Comparison of ENCODE assay signal across 19 cellular contexts in the genomic region with DNA sequence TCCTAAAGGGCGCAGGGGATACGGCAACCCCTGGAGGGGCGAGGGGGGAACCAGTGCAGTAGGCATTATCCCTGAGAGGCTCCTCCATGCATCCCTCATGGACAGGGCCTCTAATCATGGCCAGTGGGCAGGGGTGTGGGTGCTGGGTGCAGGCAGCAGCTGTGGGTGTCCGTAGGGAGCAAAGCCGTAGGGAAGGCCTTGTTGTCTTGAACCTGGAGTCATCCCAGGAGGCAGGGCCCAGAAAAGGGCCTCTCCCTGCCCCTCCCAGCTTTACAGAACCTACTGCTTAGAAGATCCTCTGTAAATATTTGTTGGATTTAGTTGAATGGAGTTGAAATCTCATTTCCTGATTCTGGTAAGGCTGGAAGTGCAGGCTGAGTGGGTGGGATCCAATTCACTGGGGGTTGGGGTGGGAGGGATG.
DNase-seq lines count a peak whose midpoint lies in the region; ATAC-seq, FAIRE-seq and TF ChIP-seq lines count a peak whose summit lies in the region.
"Had no signal": no experiment of that assay in that cellular context is flagged by ENCODE, and none has a peak within 500 bp of the region (broad histone marks: within the 10 kb centered on the region; RNA-seq: fewer than 3 reads in every experiment).

No MANE protein-coding gene starts in this region.

- no peak for TF ChIP-seq EP300 in A549 (IDR thresholded peaks at IDR 0.05)
- no peak for TF ChIP-seq EP300 in gastroesophageal sphincter (IDR thresholded peaks at IDR 0.05)

- H3K27ac ChIP-seq in A549 = peak overlapping the region; percentile 32 to 60; a peak in 5 of 6 replicates
- no peak overlapping the region for H3K27ac ChIP-seq in HEK293 (ENCODE audit: extremely low read depth, low read depth, low read length)
- H3K27ac ChIP-seq in coronary artery = no peak overlapping the region
- peak overlapping the region; percentile 88 to 95 for H3K27ac ChIP-seq in mucosa of rectum (ENCODE audit: low read depth in 2 of 2, low read length in 2 of 2)
- no peak overlapping the region for H3K27ac ChIP-seq in gastroesophageal sphincter

- peak; percentile 55 to 63; a peak in 3 of 6 replicates for ATAC-seq in A549
- no peak for ATAC-seq in gastroesophageal sphincter
- ATAC-seq in GM19395 (IDR thresholded peaks at IDR 0.05; ENCODE audit: unreplicated experiment) = no peak
- ATAC-seq: activated naive CD8-positive, alpha-beta T cell treated with anti-CD3 and anti-CD28 coated beads, Interleukin-2, amount 50 U/mL, for 24 hours; activated T-cell treated with anti-CD3 and anti-CD28 coated beads, Interleukin-2, amount 50 U/mL, for 4 hours; stimulated activated naive CD8-positive, alpha-beta T cell treated with anti-CD3 and anti-CD28 coated beads, Interleukin-15, Interleukin-2, amounts not matched to agents 100 U/mL and 50 U/mL, for 24 hours had no signal

- H3K4me2 ChIP-seq in A549 = peak overlapping the region; percentile 29; the same call in 2 of the 3 replicates

- no peaks in the 10 kb centered on the region for H3K36me3 ChIP-seq in HEK293 (ENCODE audit: control insufficient read depth in 2 of 2, insufficient read depth in 1 of 2, low read length in 2 of 2)
- H3K36me3 ChIP-seq in mucosa of rectum (ENCODE audit: control insufficient read depth in 2 of 2, insufficient read depth in 2 of 2, low read length in 2 of 2) = no peaks in the 10 kb centered on the region
- H3K36me3 ChIP-seq in gastroesophageal sphincter = no peaks in the 10 kb centered on the region

- H3K9me3 ChIP-seq in A549 (peaks cover 3% of the 10 kb centered on the region; the same call in 1 of the 3 replicates), HEK293 (ENCODE audit: control insufficient read depth, insufficient read depth, low read depth, low read length) (no peaks in the 10 kb centered on the region), mucosa of rectum (ENCODE audit: control insufficient read depth in 2 of 2, low read length in 2 of 2) (peaks cover 0 to 3% of the 10 kb centered on the region in 2 donors), gastroesophageal sphincter (peaks cover 0 to 7% (median 0%) of the 10 kb centered on the region in 3 donors)

- H3K9ac ChIP-seq in mucosa of rectum (ENCODE audit: low read depth in 1 of 2, low read length in 2 of 2) = peak overlapping the region in 1 of 2 donors; percentile 41

- DNase-seq in A549 (ENCODE audit: low read depth in 1 of 2, low spot score in 1 of 2) (peak in 1 of 2 experiments; percentile 69), coronary artery (ENCODE audit: low spot score) (peak; percentile 52), NCI-H2081 (lab: John Stamatoyannopoulos, UW) (no peak), posterior vena cava (ENCODE audit: low spot score) (no peak)
- DNase-seq: activated naive CD8-positive, alpha-beta T cell treated with anti-CD3 and anti-CD28 coated beads, Interleukin-2, amount 50 U/mL, for 24 hours; activated T-cell treated with anti-CD3 and anti-CD28 coated beads, Interleukin-2, amount 50 U/mL, for 4 hours; COR-L47; GF-D8; NCI-H1436 treated with DMSO at 0.1 percent for 48 hours; NCI-H524; stimulated activated naive CD8-positive, alpha-beta T cell treated with anti-CD3 and anti-CD28 coated beads, Interleukin-15, Interleukin-2, amounts not matched to agents 100 U/mL and 50 U/mL, for 24 hours had no signal

- intact Hi-C loops in posterior vena cava (cut with DNase I) = no loop called here

- POLR2A ChIA-PET in A549 (lab: Yijun Ruan, JAX) (no interaction called here), HEK293 (lab: Yijun Ruan, JAX) (no interaction called here)

- TF ChIP-seq RAD21 in A549 (conservative IDR thresholded peaks at IDR 0.05 in 1 of 2, IDR thresholded peaks at IDR 0.05 in 1 of 2) = no peak

- H3K4me3 ChIP-seq in A549 (no peak overlapping the region), HEK293 (ENCODE audit: low read depth, low read length) (no peak overlapping the region), coronary artery (no peak overlapping the region), mucosa of rectum (ENCODE audit: low read length in 2 of 2) (no peak overlapping the region), gastroesophageal sphincter (no peak overlapping the region)

- CTCF ChIA-PET in A549 (lab: Yijun Ruan, JAX) (interaction anchor here (0.9 to 2.3 kb wide), 6 partner anchors 9 to 230 kb away, joined by 3 to 11 read pairs (median 4); no protein-coding TSS in a partner anchor), HEK293 (lab: Yijun Ruan, JAX) (interaction anchor here (0.6 kb wide), 1 partner anchor 29 kb away, joined by 3 read pairs; no protein-coding TSS in a partner anchor)

- H3K4me1 ChIP-seq in A549 = peaks cover 12% of the 10 kb centered on the region
- H3K4me1 ChIP-seq in HEK293 (ENCODE audit: control insufficient read depth, insufficient read depth, low read length) = no peaks in the 10 kb centered on the region
- H3K4me1 ChIP-seq in mucosa of rectum (ENCODE audit: control insufficient read depth in 2 of 2, insufficient read depth in 2 of 2, low read length in 2 of 2) = peaks cover 18 to 27% of the 10 kb centered on the region in 2 donors
- H3K4me1 ChIP-seq in gastroesophageal sphincter = no peaks in the 10 kb centered on the region

- no peak for TF ChIP-seq CTCF in A549 (IDR thresholded peaks at IDR 0.05)
- no peak for TF ChIP-seq CTCF in HEK293 (tag by site-specific recombination; IDR thresholded peaks at IDR 0.05)
- TF ChIP-seq CTCF in coronary artery (IDR thresholded peaks at IDR 0.05) = no peak
- TF ChIP-seq CTCF in gastroesophageal sphincter (IDR thresholded peaks at IDR 0.05) = no peak

- no peak for TF ChIP-seq POLR2A in A549 (IDR thresholded peaks at IDR 0.05; ENCODE audit: low read length)
- no peak for TF ChIP-seq POLR2A in gastroesophageal sphincter (IDR thresholded peaks at IDR 0.05)

- H3K27me3 ChIP-seq in mucosa of rectum (ENCODE audit: control insufficient read depth in 2 of 2, insufficient read depth in 2 of 2, low read length in 2 of 2) = no peaks in the 10 kb centered on the region
- no peaks in the 10 kb centered on the region for H3K27me3 ChIP-seq in gastroesophageal sphincter

- 58% methylated on average over 5 of the region's 5 CpGs for WGBS in A549 (ENCODE audit: missing lambda C conversion rate)
- 100% methylated on average over 1 of the region's 5 CpGs; no CpG with 5 or more reads in 1 of the 2 donors for WGBS in gastroesophageal sphincter (ENCODE audit: low coverage in 1 of 2), 2 donors

- FAIRE-seq in A549 (lab: Jason Lieb, UNC) = no peak
- FAIRE-seq: endometrium, frontal cortex, GM12892, H54 had no signal

TF ChIP-seq in A549, 52 proteins besides CTCF, POLR2A, EP300 and RAD21:
- TF ChIP-seq HOXB5 (CRISPR knock-in tag; IDR thresholded peaks at IDR 0.05) (no peak), NFE2L2 (conservative IDR thresholded peaks at IDR 0.05; ENCODE audit: low read length) (no peak), CBX8 (IDR thresholded peaks at IDR 0.05) (no peak), JUN (IDR thresholded peaks at IDR 0.05) (no peak), NR3C1 (IDR thresholded peaks at IDR 0.05) (no peak), SREBF2 (IDR thresholded peaks at IDR 0.05) (no peak), ESRRA (IDR thresholded peaks at IDR 0.05; ENCODE audit: borderline replicate concordance, low read length) (no peak), HEYL (CRISPR knock-in tag; IDR thresholded peaks at IDR 0.05) (no peak), EHMT2 (IDR thresholded peaks at IDR 0.05; ENCODE audit: low read depth) (no peak), CHD4 (IDR thresholded peaks at IDR 0.05; ENCODE audit: borderline replicate concordance) (no peak), HDAC2 (IDR thresholded peaks at IDR 0.05) (no peak), BHLHE40 (IDR thresholded peaks at IDR 0.05; ENCODE audit: low read depth, low read length) (no peak)
- TF ChIP-seq, protein P1, sequence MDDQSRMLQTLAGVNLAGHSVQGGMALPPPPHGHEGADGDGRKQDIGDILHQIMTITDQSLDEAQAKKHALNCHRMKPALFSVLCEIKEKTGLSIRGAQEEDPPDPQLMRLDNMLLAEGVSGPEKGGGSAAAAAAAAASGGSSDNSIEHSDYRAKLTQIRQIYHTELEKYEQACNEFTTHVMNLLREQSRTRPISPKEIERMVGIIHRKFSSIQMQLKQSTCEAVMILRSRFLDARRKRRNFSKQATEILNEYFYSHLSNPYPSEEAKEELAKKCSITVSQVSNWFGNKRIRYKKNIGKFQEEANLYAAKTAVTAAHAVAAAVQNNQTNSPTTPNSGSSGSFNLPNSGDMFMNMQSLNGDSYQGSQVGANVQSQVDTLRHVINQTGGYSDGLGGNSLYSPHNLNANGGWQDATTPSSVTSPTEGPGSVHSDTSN (IDR thresholded peaks at IDR 0.05) = no peak
TF ChIP-seq in A549: peak in this region for 0.

TF ChIP-seq in HEK293, 187 proteins besides CTCF, POLR2A, EP300 and RAD21 (continues in another document):
- TF ChIP-seq ZFHX2 (tag by site-specific recombination; conservative IDR thresholded peaks at IDR 0.05) (peak; percentile 60), PATZ1 (tag by site-specific recombination; IDR thresholded peaks at IDR 0.05) (no peak), KLF16 (tag by site-specific recombination; IDR thresholded peaks at IDR 0.05) (no peak)
- TF ChIP-seq, protein P2, sequence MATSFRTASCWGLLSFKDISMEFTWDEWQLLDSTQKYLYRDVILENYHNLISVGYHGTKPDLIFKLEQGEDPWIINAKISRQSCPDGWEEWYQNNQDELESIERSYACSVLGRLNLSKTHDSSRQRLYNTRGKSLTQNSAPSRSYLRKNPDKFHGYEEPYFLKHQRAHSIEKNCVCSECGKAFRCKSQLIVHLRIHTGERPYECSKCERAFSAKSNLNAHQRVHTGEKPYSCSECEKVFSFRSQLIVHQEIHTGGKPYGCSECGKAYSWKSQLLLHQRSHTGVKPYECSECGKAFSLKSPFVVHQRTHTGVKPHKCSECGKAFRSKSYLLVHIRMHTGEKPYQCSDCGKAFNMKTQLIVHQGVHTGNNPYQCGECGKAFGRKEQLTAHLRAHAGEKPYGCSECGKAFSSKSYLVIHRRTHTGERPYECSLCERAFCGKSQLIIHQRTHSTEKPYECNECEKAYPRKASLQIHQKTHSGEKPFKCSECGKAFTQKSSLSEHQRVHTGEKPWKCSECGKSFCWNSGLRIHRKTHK (tag by site-specific recombination; IDR thresholded peaks at IDR 0.05) = no peak

Comparison
In these comparisons a context has a peak if more than half of its experiments do, and no peak if none do; other contexts are left out.
1. ATAC-seq: peak in A549 (2 of 2); none in gastroesophageal sphincter (single experiment) and GM19395 (single experiment).
2. H3K27ac ChIP-seq: peak in A549 (2 of 2) and mucosa of rectum (2 of 2); none in HEK293 (single experiment), coronary artery (0 of 2) and gastroesophageal sphincter (0 of 4).